In genomic region chr1:200409761-200410565, GRCh38 we compare ENCODE assay signal across 8 cellular contexts. TPM values are rescaled to one million over a fixed set of nuclear protein-coding genes. Genes with fewer than 3 reads are reported as not detected.
DNase-seq lines count a peak whose midpoint lies in the region; ATAC-seq, FAIRE-seq and TF ChIP-seq lines count a peak whose summit lies in the region.

ZNF281 (minus strand) TSS chr1:200410036; CDS start chr1:200409705, 331 bp downstream.

- TF ChIP-seq POLR2A in GM12892 (IDR thresholded peaks at IDR 0.05; ENCODE audit: low read depth, low read length) (peak; percentile 55), thyroid gland (IDR thresholded peaks at IDR 0.05) (peak in 1 of 2 donors; percentile 72)

- H3K9me3 ChIP-seq in pancreas, result no peaks in the 10 kb centered on the region
- H3K9me3 ChIP-seq in thyroid gland, result no peaks in the 10 kb centered on the region

- 0% methylated on average over 50 to 53 of the region's 54 CpGs for WGBS in pancreas, 2 donors
- WGBS in thyroid gland, 2 donors, result 0% methylated on average over 33 to 35 of the region's 54 CpGs

- H3K4me1 ChIP-seq in pancreas (peaks cover 8 to 41% (median 29%) of the 10 kb centered on the region in 3 donors), thyroid gland (peaks cover 28 to 32% of the 10 kb centered on the region in 2 donors)

- H3K4me3 ChIP-seq in pancreas (peak within 1 kb of the TSS; percentile 74 to 98 (median 86)), thyroid gland (replicated peaks in 1 of 3) (peak within 1 kb of the TSS; percentile 12 to 75 (median 27))

- ATAC-seq in HG02840 (IDR thresholded peaks at IDR 0.05; ENCODE audit: low FRiP score, unreplicated experiment), result peak; percentile 83
- peak; percentile 100 for ATAC-seq in Right ventricle myocardium superior (ENCODE audit: poor library complexity)
- peak; percentile 97 to 100 (median 99) for ATAC-seq in pancreas

- peak; percentile 86 for DNase-seq in GM12892 (ENCODE audit: insufficient read length)
- DNase-seq in NCI-H1436 (lab: John Stamatoyannopoulos, UW), result peak; percentile 99
- DNase-seq in SW480 (ENCODE audit: low spot score), result peak; percentile 88
- peak; percentile 89 for DNase-seq in activated naive CD8-positive, alpha-beta T cell treated with anti-CD3 and anti-CD28 coated beads, Interleukin-2, amount 50 U/mL, for 16 hours (ENCODE audit: low read depth, low spot score)
- DNase-seq in Right ventricle myocardium superior, result peak; percentile 97
- DNase-seq in pancreas, result peak; percentile 94 to 99 (median 96)
- peak; percentile 92 to 95 for DNase-seq in thyroid gland

- intact Hi-C loops in Right ventricle myocardium superior (cut with DNase I) (no loop called here), pancreas (cut with DNase I) (no loop called here), thyroid gland (cut with DNase I) (no loop called here)

- no peak for TF ChIP-seq CTCF in pancreas (IDR thresholded peaks at IDR 0.05)
- peak in 1 of 6 experiments; percentile 2 for TF ChIP-seq CTCF in thyroid gland (IDR thresholded peaks at IDR 0.05)

- H3K27ac ChIP-seq in pancreas (peak within 1 kb of the TSS; percentile 56 to 86 (median 75)), thyroid gland (peak within 1 kb of the TSS in 2 of 3 donors; percentile 50 to 84)

- FAIRE-seq in GM12892 (lab: Jason Lieb, UNC) (peak; percentile 94), pancreas (lab: Jason Lieb, UNC) (no peak)

- H3K36me3 ChIP-seq in pancreas (no peaks in the 10 kb centered on the region), thyroid gland (no peaks in the 10 kb centered on the region)

- H3K27me3 ChIP-seq in pancreas (no peaks in the 10 kb centered on the region), thyroid gland (no peaks in the 10 kb centered on the region)

RNA-seq across cellular contexts. Expression of gene ZNF281, which starts in this region (rescaled TPM):
- 12.0 TPM for polyA plus RNA-seq in GM12892 (2012; ENCODE audit: missing spikeins)
- 7.3 TPM for total RNA-seq in Right ventricle myocardium superior
- total RNA-seq in pancreas, result 1 to 10 TPM; 3.5 to 10.0 (median 4.3) TPM
- 1 to 10 TPM; 2.2 to 3.2 TPM for polyA plus RNA-seq in pancreas
- 10 to 100 TPM in 3 of 4 donors, 1 to 10 TPM in 1; 9.8 to 16.9 (median 12.5) TPM for total RNA-seq in thyroid gland

Comparison
In these comparisons a context has a peak if more than half of its experiments do, and no peak if none do; other contexts are left out.
1. Peak in every context shown above with its lines: DNase-seq, ATAC-seq, H3K4me3 ChIP-seq and H3K27ac ChIP-seq.